Comparison of ENCODE assay signal across 1 cellular context in genomic region chr1:210467440-210468040, GRCh38.
A peak's percentile ranks its signal among the peaks of the same experiment; 100 is the strongest.
TF ChIP-seq lines count a peak whose summit lies in the region.

No MANE protein-coding gene starts in this region.

TF ChIP-seq in SK-N-SH, 30 proteins besides CTCF, POLR2A, EP300 and RAD21 (continued from another document):
- TF ChIP-seq EZH2phosphoT487 (IDR thresholded peaks at IDR 0.05; ENCODE audit: borderline replicate concordance, low read depth), result no peak
- TF ChIP-seq GABPA (IDR thresholded peaks at IDR 0.05; ENCODE audit: low read depth), result no peak
- TF ChIP-seq POLR2AphosphoS5 (IDR thresholded peaks at IDR 0.05; ENCODE audit: low read depth, low read length), result peak; percentile 41; the same call in 1 of the 2 replicates
- TF ChIP-seq TCF12 (IDR thresholded peaks at IDR 0.05), result peak; percentile 93
- TF ChIP-seq MXI1 (IDR thresholded peaks at IDR 0.05; ENCODE audit: low read depth, low read length), result peak; percentile 52; the same call in 1 of the 2 replicates
- TF ChIP-seq TEAD4 (IDR thresholded peaks at IDR 0.05; ENCODE audit: borderline replicate concordance, insufficient read depth), result no peak
- no peak; the same call in 1 of the 2 replicates for TF ChIP-seq JUND (IDR thresholded peaks at IDR 0.05)
